In the genomic region with DNA sequence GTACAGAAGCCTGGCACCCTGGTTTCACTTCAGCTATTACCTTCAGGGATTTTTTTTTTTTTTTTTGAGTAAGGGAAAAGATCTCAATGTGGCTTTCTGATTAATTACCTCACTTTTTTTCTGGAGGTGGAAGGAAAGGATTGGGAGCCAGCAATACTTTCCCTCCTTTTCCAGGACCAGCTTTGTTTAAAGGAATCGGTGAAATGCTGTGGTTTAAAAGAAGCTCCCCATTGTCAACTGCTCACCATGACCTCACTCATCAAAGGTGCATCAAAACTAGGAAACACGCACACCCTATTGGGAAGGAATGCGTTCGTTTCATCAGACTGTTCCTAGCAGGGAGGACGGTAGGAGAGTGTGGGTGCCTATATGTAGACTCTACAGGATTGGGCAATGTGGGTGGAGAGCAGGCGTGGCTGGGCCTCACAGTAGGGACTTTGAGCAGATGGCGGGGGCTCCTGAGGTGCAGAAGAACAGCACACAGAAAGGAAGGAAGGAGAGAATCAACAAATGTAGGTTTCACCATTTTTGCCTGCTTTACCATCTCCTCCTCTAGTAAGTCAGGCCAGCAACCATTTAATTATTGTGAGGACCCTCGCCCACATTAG, we compare ENCODE assay signal across 1 cellular context.
A peak's percentile ranks its signal among the peaks of the same experiment; 100 is the strongest.
TF ChIP-seq lines count a peak whose summit lies in the region.

No MANE protein-coding gene starts in this region.

TF ChIP-seq in HepG2, 621 proteins besides CTCF, POLR2A, EP300 and RAD21 (continued from another document and continues in another):
- TF ChIP-seq, protein P1, sequence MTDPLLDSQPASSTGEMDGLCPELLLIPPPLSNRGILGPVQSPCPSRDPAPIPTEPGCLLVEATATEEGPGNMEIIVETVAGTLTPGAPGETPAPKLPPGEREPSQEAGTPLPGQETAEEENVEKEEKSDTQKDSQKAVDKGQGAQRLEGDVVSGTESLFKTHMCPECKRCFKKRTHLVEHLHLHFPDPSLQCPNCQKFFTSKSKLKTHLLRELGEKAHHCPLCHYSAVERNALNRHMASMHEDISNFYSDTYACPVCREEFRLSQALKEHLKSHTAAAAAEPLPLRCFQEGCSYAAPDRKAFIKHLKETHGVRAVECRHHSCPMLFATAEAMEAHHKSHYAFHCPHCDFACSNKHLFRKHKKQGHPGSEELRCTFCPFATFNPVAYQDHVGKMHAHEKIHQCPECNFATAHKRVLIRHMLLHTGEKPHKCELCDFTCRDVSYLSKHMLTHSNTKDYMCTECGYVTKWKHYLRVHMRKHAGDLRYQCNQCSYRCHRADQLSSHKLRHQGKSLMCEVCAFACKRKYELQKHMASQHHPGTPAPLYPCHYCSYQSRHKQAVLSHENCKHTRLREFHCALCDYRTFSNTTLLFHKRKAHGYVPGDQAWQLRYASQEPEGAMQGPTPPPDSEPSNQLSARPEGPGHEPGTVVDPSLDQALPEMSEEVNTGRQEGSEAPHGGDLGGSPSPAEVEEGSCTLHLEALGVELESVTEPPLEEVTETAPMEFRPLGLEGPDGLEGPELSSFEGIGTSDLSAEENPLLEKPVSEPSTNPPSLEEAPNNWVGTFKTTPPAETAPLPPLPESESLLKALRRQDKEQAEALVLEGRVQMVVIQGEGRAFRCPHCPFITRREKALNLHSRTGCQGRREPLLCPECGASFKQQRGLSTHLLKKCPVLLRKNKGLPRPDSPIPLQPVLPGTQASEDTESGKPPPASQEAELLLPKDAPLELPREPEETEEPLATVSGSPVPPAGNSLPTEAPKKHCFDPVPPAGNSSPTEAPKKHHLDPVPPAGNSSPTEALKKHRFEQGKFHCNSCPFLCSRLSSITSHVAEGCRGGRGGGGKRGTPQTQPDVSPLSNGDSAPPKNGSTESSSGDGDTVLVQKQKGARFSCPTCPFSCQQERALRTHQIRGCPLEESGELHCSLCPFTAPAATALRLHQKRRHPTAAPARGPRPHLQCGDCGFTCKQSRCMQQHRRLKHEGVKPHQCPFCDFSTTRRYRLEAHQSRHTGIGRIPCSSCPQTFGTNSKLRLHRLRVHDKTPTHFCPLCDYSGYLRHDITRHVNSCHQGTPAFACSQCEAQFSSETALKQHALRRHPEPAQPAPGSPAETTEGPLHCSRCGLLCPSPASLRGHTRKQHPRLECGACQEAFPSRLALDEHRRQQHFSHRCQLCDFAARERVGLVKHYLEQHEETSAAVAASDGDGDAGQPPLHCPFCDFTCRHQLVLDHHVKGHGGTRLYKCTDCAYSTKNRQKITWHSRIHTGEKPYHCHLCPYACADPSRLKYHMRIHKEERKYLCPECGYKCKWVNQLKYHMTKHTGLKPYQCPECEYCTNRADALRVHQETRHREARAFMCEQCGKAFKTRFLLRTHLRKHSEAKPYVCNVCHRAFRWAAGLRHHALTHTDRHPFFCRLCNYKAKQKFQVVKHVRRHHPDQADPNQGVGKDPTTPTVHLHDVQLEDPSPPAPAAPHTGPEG (CRISPR knock-in tag; IDR thresholded peaks at IDR 0.05), result no peak
- TF ChIP-seq MLLT10 (CRISPR knock-in tag; IDR thresholded peaks at IDR 0.05) (no peak), NFYC (CRISPR knock-in tag; IDR thresholded peaks at IDR 0.05) (0 out of 2 replicates have a peak, but pooled peaks have one; percentile 23), SSRP1 (CRISPR knock-in tag; IDR thresholded peaks at IDR 0.05) (peak; percentile 36; the same call in 1 of the 2 replicates), PAF1 (CRISPR knock-in tag; IDR thresholded peaks at IDR 0.05) (no peak), CAMTA2 (CRISPR knock-in tag; IDR thresholded peaks at IDR 0.05; ENCODE audit: borderline replicate concordance) (no peak), RNF219 (CRISPR knock-in tag; IDR thresholded peaks at IDR 0.05) (peak; percentile 28; the same call in 1 of the 2 replicates), FOXA1 (IDR thresholded peaks at IDR 0.05) (no peak), FOXA1 (CRISPR knock-in tag; IDR thresholded peaks at IDR 0.05) (peak; percentile 53), KMT2B (CRISPR knock-in tag; IDR thresholded peaks at IDR 0.05) (0 out of 2 replicates have a peak, but pooled peaks have one; percentile 28), ZNF274 (CRISPR knock-in tag; IDR thresholded peaks at IDR 0.05) (no peak), GABPB1 (CRISPR knock-in tag; IDR thresholded peaks at IDR 0.05) (peak; percentile 38; the same call in 1 of the 2 replicates), RXRB (CRISPR knock-in tag; IDR thresholded peaks at IDR 0.05; ENCODE audit: borderline replicate concordance) (peak; percentile 78), JUN (CRISPR knock-in tag; IDR thresholded peaks at IDR 0.05) (peak; percentile 79; the same call in 1 of the 2 replicates), POLR2G (IDR thresholded peaks at IDR 0.05; ENCODE audit: low read depth, low read length) (no peak), YEATS2 (CRISPR knock-in tag; IDR thresholded peaks at IDR 0.05; ENCODE audit: borderline replicate concordance) (no peak), ZNF629 (CRISPR knock-in tag; conservative IDR thresholded peaks at IDR 0.05) (peak; percentile 13; the same call in 1 of the 2 replicates), MTF2 (CRISPR knock-in tag; IDR thresholded peaks at IDR 0.05; ENCODE audit: borderline replicate concordance) (no peak), SALL1 (CRISPR knock-in tag; IDR thresholded peaks at IDR 0.05) (peak; percentile 94), ZNF136 (CRISPR knock-in tag; IDR thresholded peaks at IDR 0.05; ENCODE audit: low read depth) (no peak), ZNF296 (CRISPR knock-in tag; conservative IDR thresholded peaks at IDR 0.05) (no peak), ZNF775 (CRISPR knock-in tag; IDR thresholded peaks at IDR 0.05; ENCODE audit: borderline replicate concordance) (peak; percentile 69; the same call in 1 of the 2 replicates), ZNF703 (CRISPR knock-in tag; IDR thresholded peaks at IDR 0.05; ENCODE audit: borderline replicate concordance) (no peak)
- TF ChIP-seq, protein P2, sequence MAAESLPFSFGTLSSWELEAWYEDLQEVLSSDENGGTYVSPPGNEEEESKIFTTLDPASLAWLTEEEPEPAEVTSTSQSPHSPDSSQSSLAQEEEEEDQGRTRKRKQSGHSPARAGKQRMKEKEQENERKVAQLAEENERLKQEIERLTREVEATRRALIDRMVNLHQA (CRISPR knock-in tag; IDR thresholded peaks at IDR 0.05), result no peak
- TF ChIP-seq, protein P3, sequence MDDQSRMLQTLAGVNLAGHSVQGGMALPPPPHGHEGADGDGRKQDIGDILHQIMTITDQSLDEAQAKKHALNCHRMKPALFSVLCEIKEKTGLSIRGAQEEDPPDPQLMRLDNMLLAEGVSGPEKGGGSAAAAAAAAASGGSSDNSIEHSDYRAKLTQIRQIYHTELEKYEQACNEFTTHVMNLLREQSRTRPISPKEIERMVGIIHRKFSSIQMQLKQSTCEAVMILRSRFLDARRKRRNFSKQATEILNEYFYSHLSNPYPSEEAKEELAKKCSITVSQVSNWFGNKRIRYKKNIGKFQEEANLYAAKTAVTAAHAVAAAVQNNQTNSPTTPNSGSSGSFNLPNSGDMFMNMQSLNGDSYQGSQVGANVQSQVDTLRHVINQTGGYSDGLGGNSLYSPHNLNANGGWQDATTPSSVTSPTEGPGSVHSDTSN (CRISPR knock-in tag; IDR thresholded peaks at IDR 0.05; ENCODE audit: borderline replicate concordance), result no peak
- TF ChIP-seq, protein P4, sequence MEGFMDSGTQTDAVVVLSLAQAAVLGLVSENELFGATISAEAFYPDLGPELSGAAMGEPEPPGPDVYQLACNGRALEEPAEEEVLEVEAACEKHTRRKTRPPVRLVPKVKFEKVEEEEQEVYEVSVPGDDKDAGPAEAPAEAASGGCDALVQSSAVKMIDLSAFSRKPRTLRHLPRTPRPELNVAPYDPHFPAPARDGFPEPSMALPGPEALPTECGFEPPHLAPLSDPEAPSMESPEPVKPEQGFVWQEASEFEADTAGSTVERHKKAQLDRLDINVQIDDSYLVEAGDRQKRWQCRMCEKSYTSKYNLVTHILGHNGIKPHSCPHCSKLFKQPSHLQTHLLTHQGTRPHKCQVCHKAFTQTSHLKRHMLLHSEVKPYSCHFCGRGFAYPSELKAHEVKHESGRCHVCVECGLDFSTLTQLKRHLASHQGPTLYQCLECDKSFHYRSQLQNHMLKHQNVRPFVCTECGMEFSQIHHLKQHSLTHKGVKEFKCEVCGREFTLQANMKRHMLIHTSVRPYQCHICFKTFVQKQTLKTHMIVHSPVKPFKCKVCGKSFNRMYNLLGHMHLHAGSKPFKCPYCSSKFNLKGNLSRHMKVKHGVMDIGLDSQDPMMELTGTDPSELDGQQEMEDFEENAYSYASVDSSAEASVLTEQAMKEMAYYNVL (CRISPR knock-in tag; IDR thresholded peaks at IDR 0.05; ENCODE audit: borderline replicate concordance), result peak; percentile 99
- TF ChIP-seq, protein P5, sequence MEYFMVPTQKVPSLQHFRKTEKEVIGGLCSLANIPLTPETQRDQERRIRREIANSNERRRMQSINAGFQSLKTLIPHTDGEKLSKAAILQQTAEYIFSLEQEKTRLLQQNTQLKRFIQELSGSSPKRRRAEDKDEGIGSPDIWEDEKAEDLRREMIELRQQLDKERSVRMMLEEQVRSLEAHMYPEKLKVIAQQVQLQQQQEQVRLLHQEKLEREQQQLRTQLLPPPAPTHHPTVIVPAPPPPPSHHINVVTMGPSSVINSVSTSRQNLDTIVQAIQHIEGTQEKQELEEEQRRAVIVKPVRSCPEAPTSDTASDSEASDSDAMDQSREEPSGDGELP (IDR thresholded peaks at IDR 0.05; ENCODE audit: borderline replicate concordance, low read depth), result peak; percentile 35; the same call in 1 of the 2 replicates
- TF ChIP-seq, protein P6, sequence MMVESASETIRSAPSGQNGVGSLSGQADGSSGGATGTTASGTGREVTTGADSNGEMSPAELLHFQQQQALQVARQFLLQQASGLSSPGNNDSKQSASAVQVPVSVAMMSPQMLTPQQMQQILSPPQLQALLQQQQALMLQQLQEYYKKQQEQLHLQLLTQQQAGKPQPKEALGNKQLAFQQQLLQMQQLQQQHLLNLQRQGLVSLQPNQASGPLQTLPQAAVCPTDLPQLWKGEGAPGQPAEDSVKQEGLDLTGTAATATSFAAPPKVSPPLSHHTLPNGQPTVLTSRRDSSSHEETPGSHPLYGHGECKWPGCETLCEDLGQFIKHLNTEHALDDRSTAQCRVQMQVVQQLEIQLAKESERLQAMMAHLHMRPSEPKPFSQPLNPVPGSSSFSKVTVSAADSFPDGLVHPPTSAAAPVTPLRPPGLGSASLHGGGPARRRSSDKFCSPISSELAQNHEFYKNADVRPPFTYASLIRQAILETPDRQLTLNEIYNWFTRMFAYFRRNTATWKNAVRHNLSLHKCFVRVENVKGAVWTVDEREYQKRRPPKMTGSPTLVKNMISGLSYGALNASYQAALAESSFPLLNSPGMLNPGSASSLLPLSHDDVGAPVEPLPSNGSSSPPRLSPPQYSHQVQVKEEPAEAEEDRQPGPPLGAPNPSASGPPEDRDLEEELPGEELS (CRISPR knock-in tag; IDR thresholded peaks at IDR 0.05), result peak; percentile 92
- TF ChIP-seq, protein P7, sequence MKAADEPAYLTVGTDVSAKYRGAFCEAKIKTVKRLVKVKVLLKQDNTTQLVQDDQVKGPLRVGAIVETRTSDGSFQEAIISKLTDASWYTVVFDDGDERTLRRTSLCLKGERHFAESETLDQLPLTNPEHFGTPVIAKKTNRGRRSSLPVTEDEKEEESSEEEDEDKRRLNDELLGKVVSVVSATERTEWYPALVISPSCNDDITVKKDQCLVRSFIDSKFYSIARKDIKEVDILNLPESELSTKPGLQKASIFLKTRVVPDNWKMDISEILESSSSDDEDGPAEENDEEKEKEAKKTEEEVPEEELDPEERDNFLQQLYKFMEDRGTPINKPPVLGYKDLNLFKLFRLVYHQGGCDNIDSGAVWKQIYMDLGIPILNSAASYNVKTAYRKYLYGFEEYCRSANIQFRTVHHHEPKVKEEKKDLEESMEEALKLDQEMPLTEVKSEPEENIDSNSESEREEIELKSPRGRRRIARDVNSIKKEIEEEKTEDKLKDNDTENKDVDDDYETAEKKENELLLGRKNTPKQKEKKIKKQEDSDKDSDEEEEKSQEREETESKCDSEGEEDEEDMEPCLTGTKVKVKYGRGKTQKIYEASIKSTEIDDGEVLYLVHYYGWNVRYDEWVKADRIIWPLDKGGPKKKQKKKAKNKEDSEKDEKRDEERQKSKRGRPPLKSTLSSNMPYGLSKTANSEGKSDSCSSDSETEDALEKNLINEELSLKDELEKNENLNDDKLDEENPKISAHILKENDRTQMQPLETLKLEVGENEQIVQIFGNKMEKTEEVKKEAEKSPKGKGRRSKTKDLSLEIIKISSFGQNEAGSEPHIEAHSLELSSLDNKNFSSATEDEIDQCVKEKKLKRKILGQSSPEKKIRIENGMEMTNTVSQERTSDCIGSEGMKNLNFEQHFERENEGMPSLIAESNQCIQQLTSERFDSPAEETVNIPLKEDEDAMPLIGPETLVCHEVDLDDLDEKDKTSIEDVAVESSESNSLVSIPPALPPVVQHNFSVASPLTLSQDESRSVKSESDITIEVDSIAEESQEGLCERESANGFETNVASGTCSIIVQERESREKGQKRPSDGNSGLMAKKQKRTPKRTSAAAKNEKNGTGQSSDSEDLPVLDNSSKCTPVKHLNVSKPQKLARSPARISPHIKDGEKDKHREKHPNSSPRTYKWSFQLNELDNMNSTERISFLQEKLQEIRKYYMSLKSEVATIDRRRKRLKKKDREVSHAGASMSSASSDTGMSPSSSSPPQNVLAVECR (CRISPR knock-in tag; IDR thresholded peaks at IDR 0.05; ENCODE audit: borderline replicate concordance), result peak; percentile 79; the same call in 1 of the 2 replicates
- TF ChIP-seq, protein P8, sequence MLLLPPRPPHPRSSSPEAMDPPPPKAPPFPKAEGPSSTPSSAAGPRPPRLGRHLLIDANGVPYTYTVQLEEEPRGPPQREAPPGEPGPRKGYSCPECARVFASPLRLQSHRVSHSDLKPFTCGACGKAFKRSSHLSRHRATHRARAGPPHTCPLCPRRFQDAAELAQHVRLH (CRISPR knock-in tag; IDR thresholded peaks at IDR 0.05; ENCODE audit: borderline replicate concordance, low read depth), result no peak
- TF ChIP-seq, protein P9, sequence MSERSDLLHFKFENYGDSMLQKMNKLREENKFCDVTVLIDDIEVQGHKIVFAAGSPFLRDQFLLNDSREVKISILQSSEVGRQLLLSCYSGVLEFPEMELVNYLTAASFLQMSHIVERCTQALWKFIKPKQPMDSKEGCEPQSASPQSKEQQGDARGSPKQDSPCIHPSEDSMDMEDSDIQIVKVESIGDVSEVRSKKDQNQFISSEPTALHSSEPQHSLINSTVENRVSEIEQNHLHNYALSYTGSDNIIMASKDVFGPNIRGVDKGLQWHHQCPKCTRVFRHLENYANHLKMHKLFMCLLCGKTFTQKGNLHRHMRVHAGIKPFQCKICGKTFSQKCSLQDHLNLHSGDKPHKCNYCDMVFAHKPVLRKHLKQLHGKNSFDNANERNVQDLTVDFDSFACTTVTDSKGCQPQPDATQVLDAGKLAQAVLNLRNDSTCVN (CRISPR knock-in tag; IDR thresholded peaks at IDR 0.05; ENCODE audit: borderline replicate concordance), result no peak
- TF ChIP-seq, protein P10, sequence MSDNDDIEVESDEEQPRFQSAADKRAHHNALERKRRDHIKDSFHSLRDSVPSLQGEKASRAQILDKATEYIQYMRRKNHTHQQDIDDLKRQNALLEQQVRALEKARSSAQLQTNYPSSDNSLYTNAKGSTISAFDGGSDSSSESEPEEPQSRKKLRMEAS (IDR thresholded peaks at IDR 0.05), result peak; percentile 68
